In the genomic region with DNA sequence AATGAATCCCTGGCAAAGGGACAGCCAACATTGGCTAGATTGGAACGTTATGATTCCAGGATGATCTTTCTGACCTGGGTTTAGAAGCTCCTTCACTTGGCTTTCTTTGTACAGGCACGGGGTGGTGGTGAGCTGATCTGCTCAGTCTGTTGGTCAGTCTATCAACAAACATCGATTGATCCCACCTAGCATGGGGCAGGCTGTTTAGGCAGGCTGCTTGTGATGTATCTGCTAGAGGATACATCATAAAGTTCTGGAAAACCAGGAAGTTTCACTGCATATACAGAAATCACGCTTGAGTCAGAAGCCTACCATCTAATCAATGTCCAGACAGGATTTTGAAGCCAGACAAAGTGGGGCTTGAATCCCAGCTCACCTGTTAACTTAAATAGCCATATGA, we compare ENCODE assay signal across 23 cellular contexts. TPM values are rescaled to one million over a fixed set of nuclear protein-coding genes. Genes with fewer than 3 reads are reported as not detected.
A peak's percentile ranks its signal among the peaks of the same experiment; 100 is the strongest.
DNase-seq lines count a peak whose midpoint lies in the region; ATAC-seq, FAIRE-seq and TF ChIP-seq lines count a peak whose summit lies in the region.
"Had no signal": no experiment of that assay in that cellular context is flagged by ENCODE, and none has a peak within 500 bp of the region (broad histone marks: within the 10 kb centered on the region; RNA-seq: fewer than 3 reads in every experiment).

No MANE protein-coding gene starts in this region.

- no peak for TF ChIP-seq RAD21 in A549 (conservative IDR thresholded peaks at IDR 0.05 in 1 of 2, IDR thresholded peaks at IDR 0.05 in 1 of 2)

- intact Hi-C loops in PC-9 (cut with micrococcal nuclease; ENCODE audit: unreplicated experiment) (loop anchor here (2.0 kb wide), 1 partner anchor 96 kb away; no protein-coding TSS in a partner anchor), esophagus squamous epithelium (cut with DNase I) (no loop called here), tibial artery (cut with DNase I; ENCODE audit: low total_unique reads) (no loop called here)

- 13% methylated on average over 4 of the region's 4 CpGs for WGBS in A549 (ENCODE audit: missing lambda C conversion rate)
- WGBS in esophagus squamous epithelium, 2 donors: 50 to 56% methylated on average over 2 to 3 of the region's 4 CpGs

- H3K4me2 ChIP-seq in A549: no peak overlapping the region
- H3K4me2 ChIP-seq in PC-9: peak overlapping the region; percentile 72; the same call in 1 of the 2 replicates

- TF ChIP-seq EP300 in A549 (IDR thresholded peaks at IDR 0.05): no peak

- H3K9me2 ChIP-seq in PC-9 (ENCODE audit: insufficient read depth): no peaks in the 10 kb centered on the region

- TF ChIP-seq POLR2A in A549 (IDR thresholded peaks at IDR 0.05; ENCODE audit: low read length) (no peak), esophagus squamous epithelium (IDR thresholded peaks at IDR 0.05) (no peak)

- POLR2A ChIA-PET in A549 (lab: Yijun Ruan, JAX): no interaction called here
- POLR2A ChIA-PET in PC-9 (lab: Charles Lee; ENCODE audit: unreplicated experiment): no interaction called here

- H4K20me1 ChIP-seq in PC-9 (ENCODE audit: insufficient read depth): no peaks in the 10 kb centered on the region

- H3F3A ChIP-seq in PC-9 (ENCODE audit: insufficient read depth, low read depth): peaks cover 23% of the 10 kb centered on the region

- H3K4me1 ChIP-seq in A549: no peaks in the 10 kb centered on the region
- peaks cover 35% of the 10 kb centered on the region for H3K4me1 ChIP-seq in PC-9 (replicated peaks; ENCODE audit: insufficient read depth)
- H3K4me1 ChIP-seq in esophagus squamous epithelium: peaks cover 0 to 24% (median 0%) of the 10 kb centered on the region in 3 donors
- H3K4me1 ChIP-seq in tibial artery: peaks cover 0 to 13% (median 2%) of the 10 kb centered on the region in 4 donors
- H3K4me1 ChIP-seq: BE2C had no signal

- CTCF ChIA-PET in A549 (lab: Yijun Ruan, JAX): no interaction called here
- CTCF ChIA-PET in PC-9 (lab: Charles Lee): interaction anchor here (1.7 kb wide), 1 partner anchor 28 kb away, joined by 6 read pairs; no protein-coding TSS in a partner anchor

- H3K36me3 ChIP-seq in PC-9 (ENCODE audit: low read depth) (no peaks in the 10 kb centered on the region), esophagus squamous epithelium (no peaks in the 10 kb centered on the region), tibial artery (no peaks in the 10 kb centered on the region)
- H3K36me3 ChIP-seq: BE2C had no signal

- BruUV-seq in PC-9 (replicated peaks; lab: Mats Ljungman, UMichigan): no TSS peak

- DNase-seq in A549 (ENCODE audit: low read depth in 1 of 2, low spot score in 1 of 2) (no peak), PC-9 (no peak), esophagus squamous epithelium (lab: John Stamatoyannopoulos, UW) (no peak), tibial artery (no peak), NCI-H82 treated with DMSO at 0.1 percent for 48 hours (lab: John Stamatoyannopoulos, UW; ENCODE audit: unreplicated experiment) (no peak), AG20443 (ENCODE audit: low spot score) (no peak)
- DNase-seq: BE2C; CD8-positive, alpha-beta T cell; COR-L47; DMS153; DMS79 treated with DMSO at 0.1 percent for 48 hours; EL; HCEC 1CT; HFFc6; KBM-7 had no signal

- H3K4me3 ChIP-seq in A549 (no peak overlapping the region), PC-9 (no peak overlapping the region), esophagus squamous epithelium (no peak overlapping the region), tibial artery (no peak overlapping the region)

- FAIRE-seq in A549 (lab: Jason Lieb, UNC): no peak
- FAIRE-seq: D721Med, G401.6, GM12891 had no signal

- TF ChIP-seq CTCF in A549 (IDR thresholded peaks at IDR 0.05) (no peak), PC-9 (conservative IDR thresholded peaks at IDR 0.05) (no peak), esophagus squamous epithelium (IDR thresholded peaks at IDR 0.05) (no peak), tibial artery (IDR thresholded peaks at IDR 0.05) (no peak)

- ATAC-seq in A549 (no peak), GM19324 (IDR thresholded peaks at IDR 0.05; ENCODE audit: low FRiP score, unreplicated experiment) (no peak)
- ATAC-seq: CD8-positive, alpha-beta T cell had no signal

- no peaks in the 10 kb centered on the region for H3K9me3 ChIP-seq in A549
- no peaks in the 10 kb centered on the region for H3K9me3 ChIP-seq in PC-9 (ENCODE audit: insufficient read depth, low read depth)
- H3K9me3 ChIP-seq in esophagus squamous epithelium: no peaks in the 10 kb centered on the region
- H3K9me3 ChIP-seq in tibial artery: peaks cover 0 to 3% (median 0%) of the 10 kb centered on the region in 3 donors
- H3K9me3 ChIP-seq: BE2C had no signal

- no peak overlapping the region for H2AFZ ChIP-seq in PC-9

- H3K79me2 ChIP-seq in PC-9 (ENCODE audit: low read depth): no peaks in the 10 kb centered on the region

- no peak overlapping the region for H3K27ac ChIP-seq in A549
- H3K27ac ChIP-seq in PC-9: no peak overlapping the region
- peak overlapping the region; percentile 23 to 79 (median 65) for H3K27ac ChIP-seq in esophagus squamous epithelium
- peak overlapping the region; percentile 47 to 50 for H3K27ac ChIP-seq in tibial artery
- H3K27ac ChIP-seq: HL-60 had no signal

- H3K27me3 ChIP-seq in PC-9 (ENCODE audit: insufficient read depth, low read depth) (no peaks in the 10 kb centered on the region), esophagus squamous epithelium (no peaks in the 10 kb centered on the region), tibial artery (no peaks in the 10 kb centered on the region)
- H3K27me3 ChIP-seq: BE2C had no signal

TF ChIP-seq in A549, 52 proteins besides CTCF, POLR2A, EP300 and RAD21:
- TF ChIP-seq ZFP36 (IDR thresholded peaks at IDR 0.05; ENCODE audit: borderline replicate concordance, partially characterized antibody) (peak; percentile 82), CBX8 (IDR thresholded peaks at IDR 0.05) (no peak), HOXB5 (CRISPR knock-in tag; IDR thresholded peaks at IDR 0.05) (no peak)
- TF ChIP-seq, protein P1, sequence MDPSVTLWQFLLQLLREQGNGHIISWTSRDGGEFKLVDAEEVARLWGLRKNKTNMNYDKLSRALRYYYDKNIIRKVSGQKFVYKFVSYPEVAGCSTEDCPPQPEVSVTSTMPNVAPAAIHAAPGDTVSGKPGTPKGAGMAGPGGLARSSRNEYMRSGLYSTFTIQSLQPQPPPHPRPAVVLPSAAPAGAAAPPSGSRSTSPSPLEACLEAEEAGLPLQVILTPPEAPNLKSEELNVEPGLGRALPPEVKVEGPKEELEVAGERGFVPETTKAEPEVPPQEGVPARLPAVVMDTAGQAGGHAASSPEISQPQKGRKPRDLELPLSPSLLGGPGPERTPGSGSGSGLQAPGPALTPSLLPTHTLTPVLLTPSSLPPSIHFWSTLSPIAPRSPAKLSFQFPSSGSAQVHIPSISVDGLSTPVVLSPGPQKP (IDR thresholded peaks at IDR 0.05; ENCODE audit: low read depth, low read length): no peak
- TF ChIP-seq, protein P2, sequence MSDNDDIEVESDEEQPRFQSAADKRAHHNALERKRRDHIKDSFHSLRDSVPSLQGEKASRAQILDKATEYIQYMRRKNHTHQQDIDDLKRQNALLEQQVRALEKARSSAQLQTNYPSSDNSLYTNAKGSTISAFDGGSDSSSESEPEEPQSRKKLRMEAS (IDR thresholded peaks at IDR 0.05): no peak

RNA-seq across cellular contexts. Expression of a gene that starts 6.9 kb away (rescaled TPM):
- not detected in 2 replicates for polyA plus RNA-seq in A549 (2011; rRNA removed)
- polyA plus RNA-seq in A549 (2012; cell fraction: cytosol; rRNA removed): not detected in 2 replicates
- not detected in 2 replicates for polyA plus RNA-seq in A549 (2012; cell fraction: nucleus; rRNA removed)
- not detected in 3 replicates for polyA plus RNA-seq in A549 (2017; fragmentation: RNase III; extraction: RNeasy Plus Mini Kit Qiagen cat#74134 plus additional on column Dnase treatment)
- polyA minus RNA-seq in A549 (2011; rRNA and poly(A)+ RNA removed): not detected in 2 replicates
- total RNA-seq in PC-9 (2021): not detected in 2 replicates
- total RNA-seq in esophagus squamous epithelium: not detected
- total RNA-seq: A172; CD8-positive, alpha-beta T cell; H4; HFFc6 had no signal
- polyA plus RNA-seq: CD14-positive monocyte had no signal

Comparison
In these comparisons a context has a peak if more than half of its experiments do, and no peak if none do; other contexts are left out.
1. H3K27ac ChIP-seq: peak in esophagus squamous epithelium (4 of 4) and tibial artery (2 of 2); none in A549 (0 of 2) and PC-9 (single experiment).